In the genomic region with DNA sequence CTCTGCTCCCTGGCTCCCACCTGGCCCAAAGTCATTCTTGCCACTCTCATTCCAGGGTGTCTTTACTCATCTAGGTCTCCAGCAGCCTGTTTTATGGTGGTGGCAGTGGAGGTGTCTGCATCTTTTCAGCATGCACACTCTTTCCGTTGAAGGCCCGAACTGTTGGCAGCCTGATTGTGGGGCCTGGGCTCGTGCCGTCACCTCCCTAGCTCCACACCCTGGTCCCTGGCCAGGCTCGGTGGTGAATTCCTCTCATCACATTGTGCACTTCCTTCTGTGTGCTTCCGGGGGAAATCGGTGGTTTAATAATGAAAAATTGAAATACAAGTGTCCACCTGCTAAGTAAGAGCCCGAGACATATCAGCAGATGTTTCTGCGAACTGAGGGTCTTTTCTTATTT, we compare ENCODE assay signal across 23 cellular contexts.
A peak's percentile ranks its signal among the peaks of the same experiment; 100 is the strongest.
DNase-seq lines count a peak whose midpoint lies in the region; ATAC-seq lines count a peak whose summit lies in the region.
"Had no signal": no experiment of that assay in that cellular context is flagged by ENCODE, and none has a peak within 500 bp of the region (broad histone marks: within the 10 kb centered on the region; RNA-seq: fewer than 3 reads in every experiment).

No MANE protein-coding gene starts in this region.

- H3K27me3 ChIP-seq in HUES6 (ENCODE audit: control insufficient read depth, insufficient read depth, low read length), result no peaks in the 10 kb centered on the region
- no peaks in the 10 kb centered on the region for H3K27me3 ChIP-seq in ectodermal cell (ENCODE audit: control insufficient read depth, insufficient read depth, low read length, poor library complexity, severe bottlenecking)
- H3K27me3 ChIP-seq in iPS-18a (ENCODE audit: control insufficient read depth, insufficient read depth, low read length), result no peaks in the 10 kb centered on the region

- H3K9ac ChIP-seq in HUES6 (ENCODE audit: low read length) (no peak overlapping the region), iPS-18a (ENCODE audit: low read length) (peak overlapping the region; percentile 19)

- peaks cover 19% of the 10 kb centered on the region for H3K4me1 ChIP-seq in HUES6 (ENCODE audit: control insufficient read depth, insufficient read depth, low read length)
- peaks cover 14% of the 10 kb centered on the region for H3K4me1 ChIP-seq in ectodermal cell (ENCODE audit: control insufficient read depth, insufficient read depth, low read length)
- H3K4me1 ChIP-seq in iPS-18a (ENCODE audit: control insufficient read depth, low read depth, low read length), result peaks cover 18% of the 10 kb centered on the region

- no peak overlapping the region for H3K27ac ChIP-seq in HUES6 (ENCODE audit: low read depth, low read length)
- H3K27ac ChIP-seq in ectodermal cell (ENCODE audit: insufficient read depth, low read depth, low read length, poor library complexity, severe bottlenecking), result peak overlapping the region; percentile 44
- H3K27ac ChIP-seq in iPS-18a (ENCODE audit: low read length), result no peak overlapping the region

- 44 to 47% methylated on average over 9 of the region's 9 CpGs for WGBS in ectodermal cell, 2 experiments

- DNase-seq in sciatic nerve (ENCODE audit: low spot score) (no peak), SIG-M5 (lab: John Stamatoyannopoulos, UW) (no peak), NK-92 (lab: John Stamatoyannopoulos, UW; ENCODE audit: unreplicated experiment) (no peak)
- DNase-seq: activated CD8-positive, alpha-beta T cell treated with anti-CD3 and anti-CD28 coated beads for 36 hours; activated naive CD4-positive, alpha-beta T cell treated with anti-CD3 and anti-CD28 coated beads for 36 hours; activated T-cell treated with anti-CD3 and anti-CD28 coated beads, Interleukin-2, amount 50 U/mL, for 1 hour; amygdala; DMS79; effector memory CD4-positive, alpha-beta T cell; IMR-90; islet precursor cell; mesenchymal stem cell; naive thymus-derived CD4-positive, alpha-beta T cell; NCI-H2107; NCI-H510A; stimulated activated CD4-positive, alpha-beta T cell treated with anti-CD3 and anti-CD28 coated beads, Interleukin-2, amount 100 ng/mL, for 48 hours; T1000 had no signal

- H3K9me3 ChIP-seq in HUES6 (ENCODE audit: control insufficient read depth, insufficient read depth, low read depth, low read length) (no peaks in the 10 kb centered on the region), ectodermal cell (ENCODE audit: control insufficient read depth, low read length) (no peaks in the 10 kb centered on the region), iPS-18a (ENCODE audit: control insufficient read depth, low read depth, low read length) (no peaks in the 10 kb centered on the region)

- peaks cover 35% of the 10 kb centered on the region for H3K36me3 ChIP-seq in HUES6 (ENCODE audit: control insufficient read depth, insufficient read depth, low read length)
- peaks cover 13% of the 10 kb centered on the region for H3K36me3 ChIP-seq in ectodermal cell (ENCODE audit: control insufficient read depth, insufficient read depth, low read length)
- H3K36me3 ChIP-seq in iPS-18a (ENCODE audit: control insufficient read depth, low read depth, low read length), result peaks cover 13% of the 10 kb centered on the region

- intact Hi-C loops in sciatic nerve (cut with DNase I), result loop anchor here (5.0 kb wide), 1 partner anchor 290 kb away; no protein-coding TSS in a partner anchor

- peak; percentile 43 for ATAC-seq in sciatic nerve
- ATAC-seq in GM18519 (IDR thresholded peaks at IDR 0.05; ENCODE audit: low FRiP score, unreplicated experiment), result no peak
- no peak for ATAC-seq in HG02588 (IDR thresholded peaks at IDR 0.05; ENCODE audit: unreplicated experiment)
- ATAC-seq: activated CD8-positive, alpha-beta T cell treated with anti-CD3 and anti-CD28 coated beads for 36 hours; naive thymus-derived CD4-positive, alpha-beta T cell had no signal

- H3K4me3 ChIP-seq in HUES6 (ENCODE audit: low read depth, low read length) (peak overlapping the region; percentile 41; the same call in 1 of the 2 replicates), ectodermal cell (ENCODE audit: insufficient read depth, low read depth, low read length) (peak overlapping the region; percentile 13), iPS-18a (ENCODE audit: low read length) (peak overlapping the region; percentile 61)
- H3K4me3 ChIP-seq: smooth muscle cell had no signal
